ENCODE assay signal across 17 cellular contexts in the genomic region with DNA sequence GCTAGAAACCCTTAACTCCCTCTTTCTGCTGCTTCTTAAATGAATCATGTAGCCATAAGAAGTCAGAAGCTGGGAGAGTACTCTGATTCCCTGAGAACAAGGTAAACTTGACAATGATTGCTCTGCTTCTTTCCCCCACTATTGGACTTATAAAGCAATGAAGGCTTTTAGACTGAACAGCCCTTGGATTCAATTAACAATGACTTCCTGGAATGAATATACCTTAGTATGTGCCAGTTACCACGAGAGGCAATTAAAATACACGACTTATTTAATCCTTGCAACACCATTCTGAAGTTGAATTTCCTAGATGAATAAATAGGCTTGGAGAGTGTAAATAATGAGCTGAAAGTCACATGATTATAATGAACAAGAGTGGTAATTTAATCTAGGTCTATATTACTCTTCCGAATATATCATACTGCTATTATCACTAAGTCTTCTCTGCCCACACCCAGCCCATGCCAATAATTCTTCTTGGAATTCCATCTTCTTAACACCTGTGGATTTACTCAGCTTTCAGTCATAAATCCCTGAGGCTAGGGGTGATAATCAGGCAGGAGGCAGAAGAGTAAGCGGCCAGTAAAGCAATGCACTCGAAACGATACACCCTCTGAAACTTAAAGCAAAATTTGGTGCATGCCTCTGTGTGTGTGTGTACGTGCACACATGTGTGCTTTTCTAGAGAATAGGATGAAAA.
DNase-seq lines count a peak whose midpoint lies in the region; ATAC-seq, FAIRE-seq and TF ChIP-seq lines count a peak whose summit lies in the region.
"Had no signal": no experiment of that assay in that cellular context is flagged by ENCODE, and none has a peak within 500 bp of the region (broad histone marks: within the 10 kb centered on the region; RNA-seq: fewer than 3 reads in every experiment).

No MANE protein-coding gene starts in this region.

- TF ChIP-seq POLR2A in IMR-90 (IDR thresholded peaks at IDR 0.05; ENCODE audit: low read depth, low read length) (no peak), K562 (conservative IDR thresholded peaks at IDR 0.05) (no peak)

- TF ChIP-seq EP300 in K562 (IDR thresholded peaks at IDR 0.05; ENCODE audit: low read length) = no peak

- in situ Hi-C loops in IMR-90 (cut with MboI; ENCODE audit: low sequenced_read_pairs) = loop anchor here (25.0 kb wide), 1 partner anchor 369 kb away; a partner anchor contains a TSS
- in situ Hi-C loops in K562 (cut with MboI) = no loop called here
- in situ Hi-C loops in G401 (cut with HindIII; ENCODE audit: low sequenced_read_pairs) = no loop called here

- H3K4me2 ChIP-seq in IMR-90 (ENCODE audit: low read depth, low read length) = peak overlapping the region; percentile 23; the same call in 1 of the 2 replicates
- no peak overlapping the region for H3K4me2 ChIP-seq in K562 (ENCODE audit: insufficient read depth, low read length)

- H3K27me3 ChIP-seq in IMR-90 (ENCODE audit: control insufficient read depth, insufficient read depth, low read length) = no peaks in the 10 kb centered on the region
- H3K27me3 ChIP-seq in K562 (ENCODE audit: control insufficient read depth in 2 of 2, insufficient read depth in 2 of 2, low read length in 2 of 2) = no peaks in the 10 kb centered on the region
- H3K27me3 ChIP-seq: thyroid gland had no signal

- H3K4ac ChIP-seq in IMR-90 (ENCODE audit: low read depth, low read length) = peak overlapping the region; percentile 71

- H4K5ac ChIP-seq in IMR-90 (ENCODE audit: low read depth, low read length) = 0 out of 2 replicates have a peak overlapping the region, but pooled peaks have one; percentile 59

- H3K9me3 ChIP-seq in IMR-90 (ENCODE audit: control insufficient read depth, insufficient read depth, low read length) (no peaks in the 10 kb centered on the region), K562 (replicated peaks; ENCODE audit: control insufficient read depth, insufficient read depth, low read depth, low read length) (no peaks in the 10 kb centered on the region)
- H3K9me3 ChIP-seq: thyroid gland had no signal

- BruUV-seq in IMR-90 (replicated peaks; lab: Mats Ljungman, UMichigan) (no TSS peak), K562 (replicated peaks; lab: Mats Ljungman, UMichigan) (no TSS peak)

- H3K18ac ChIP-seq in IMR-90 (ENCODE audit: low read depth, low read length) = 0 out of 2 replicates have a peak overlapping the region, but pooled peaks have one; percentile 35

- H3K4me3 ChIP-seq in IMR-90 (ENCODE audit: insufficient read depth, low read depth, low read length) = no peak overlapping the region
- no peak overlapping the region for H3K4me3 ChIP-seq in K562
- H3K4me3 ChIP-seq: thyroid gland had no signal

- no peak overlapping the region for H3K27ac ChIP-seq in IMR-90 (ENCODE audit: insufficient read depth, low read length)
- no peak overlapping the region for H3K27ac ChIP-seq in K562 (ENCODE audit: extremely low read depth, low read depth, low read length)
- H3K27ac ChIP-seq: thyroid gland had no signal

- POLR2A ChIA-PET in IMR-90 (lab: Charles Lee; ENCODE audit: unreplicated experiment) (no interaction called here), K562 (lab: Yijun Ruan, JAX) (interaction anchor here (0.6 kb wide), 1 partner anchor 10 kb away, joined by 3 read pairs; no protein-coding TSS in a partner anchor)

- H2BK20ac ChIP-seq in IMR-90 (ENCODE audit: low read depth, low read length) = peak overlapping the region; percentile 49; the same call in 1 of the 2 replicates

- H3K36me3 ChIP-seq in IMR-90 (ENCODE audit: control insufficient read depth, insufficient read depth, low read length) (peaks cover 4% of the 10 kb centered on the region), K562 (ENCODE audit: control insufficient read depth, insufficient read depth, low read length) (peaks cover 40% of the 10 kb centered on the region)

- H2BK120ac ChIP-seq in IMR-90 (ENCODE audit: low read depth, low read length) = peak overlapping the region; percentile 57; the same call in 1 of the 2 replicates

- H3K79me1 ChIP-seq in IMR-90 (ENCODE audit: low read depth in 1 of 2, low read length in 2 of 2) = peaks cover 0 to 5% of the 10 kb centered on the region in 2 experiments; a peak in 2 of 4 replicates

- H3K9me1 ChIP-seq in IMR-90 (ENCODE audit: insufficient read depth, low read length) = peaks cover 5% of the 10 kb centered on the region
- H3K9me1 ChIP-seq in K562 (ENCODE audit: control insufficient read depth, insufficient read depth, low read length) = no peaks in the 10 kb centered on the region

- intact Hi-C loops in IMR-90 (cut with micrococcal nuclease) = loop anchor here (2.0 to 10.0 kb wide), 2 partner anchors 120 to 272 kb away; no protein-coding TSS in a partner anchor
- intact Hi-C loops in K562 (cut with micrococcal nuclease) = no loop called here

- DNase-seq in IMR-90 = no peak
- DNase-seq in NCI-H2107 (lab: John Stamatoyannopoulos, UW) = peak; percentile 20
- DNase-seq in K562 (ENCODE audit: extremely low read depth in 1 of 4, low spot score in 3 of 4) = no peak
- DNase-seq in omental fat pad (ENCODE audit: low spot score) = no peak
- no peak for DNase-seq in G401 (ENCODE audit: low spot score)
- no peak for DNase-seq in dedifferentiated amniotic fluid mesenchymal stem cell (ENCODE audit: extremely low spot score)
- DNase-seq: CD4-positive, alpha-beta memory T cell; effector memory CD4-positive, alpha-beta T cell; H7; nephron progenitor cell; posterior cingulate gyrus; stimulated activated CD4-positive, alpha-beta T cell treated with anti-CD3 and anti-CD28 coated beads, Interleukin-2, amount 100 ng/mL, for 24 hours; stimulated activated naive B cell treated with anti-CD40 and anti-IgM and Interleukin-4, amounts not matched to agents 10 μg/mL and 1 μg/mL and 100 μg/mL, for 72 hours; thyroid gland had no signal

- H4K20me1 ChIP-seq in IMR-90 (ENCODE audit: insufficient read depth, low read length) = no peaks in the 10 kb centered on the region
- no peaks in the 10 kb centered on the region for H4K20me1 ChIP-seq in K562 (replicated peaks; ENCODE audit: control insufficient read depth, insufficient read depth, low read length)

- dilution Hi-C loops in IMR-90 (cut with HindIII; ENCODE audit: low sequenced_read_pairs, unreplicated experiment) = no loop called here

- H3K4me1 ChIP-seq in IMR-90 (ENCODE audit: control insufficient read depth, insufficient read depth, low read length) (peaks cover 18% of the 10 kb centered on the region), K562 (replicated peaks in 1 of 2; ENCODE audit: control insufficient read depth in 2 of 2, insufficient read depth in 2 of 2, low read length in 2 of 2) (peaks cover 0 to 6% of the 10 kb centered on the region in 2 experiments; a peak in 2 of 5 replicates)
- H3K4me1 ChIP-seq: thyroid gland had no signal

- peak overlapping the region; percentile 44; the same call in 1 of the 2 replicates for H2AK5ac ChIP-seq in IMR-90 (ENCODE audit: low read depth, low read length)

- peak overlapping the region in 1 of 2 experiments; percentile 32; a peak in 2 of 4 replicates for H4K8ac ChIP-seq in IMR-90 (ENCODE audit: low read depth in 2 of 2, low read length in 2 of 2)

- no peak overlapping the region for H2AK9ac ChIP-seq in IMR-90 (replicated peaks; ENCODE audit: low read depth, low read length, poor library complexity)

- no peak overlapping the region; the same call in 1 of the 2 replicates for H3K14ac ChIP-seq in IMR-90 (replicated peaks; ENCODE audit: low read depth, low read length)

- no peaks in the 10 kb centered on the region for H3K79me2 ChIP-seq in K562 (ENCODE audit: control insufficient read depth, insufficient read depth, low read length)

- TF ChIP-seq RAD21 in IMR-90 (IDR thresholded peaks at IDR 0.05; ENCODE audit: low read length) = no peak
- TF ChIP-seq RAD21 in K562 (CRISPR knock-in tag; conservative IDR thresholded peaks at IDR 0.05 in 1 of 2, IDR thresholded peaks at IDR 0.05 in 1 of 2) = no peak

- TF ChIP-seq CTCF in IMR-90 (conservative IDR thresholded peaks at IDR 0.05; ENCODE audit: low read depth, low read length) (no peak), K562 (IDR thresholded peaks at IDR 0.05 in 2 of 3, conservative IDR thresholded peaks at IDR 0.05 in 1 of 3; ENCODE audit: insufficient read depth in 2 of 3, low read depth in 1 of 3, low read length in 3 of 3) (no peak), omental fat pad (IDR thresholded peaks at IDR 0.05) (no peak)

- no peak overlapping the region for H2AFZ ChIP-seq in IMR-90 (replicated peaks; ENCODE audit: low read length, poor library complexity)
- no peak overlapping the region for H2AFZ ChIP-seq in K562 (ENCODE audit: low read depth, low read length)

- H3K23ac ChIP-seq in IMR-90 (ENCODE audit: low read depth, low read length) = no peak overlapping the region

- H4K91ac ChIP-seq in IMR-90 (ENCODE audit: insufficient read depth, low read depth, low read length) = peak overlapping the region; percentile 27; the same call in 1 of the 2 replicates

- ATAC-seq in IMR-90 (ENCODE audit: low read depth) (no peak), K562 (no peak), omental fat pad (ENCODE audit: low FRiP score) (peak; percentile 48), HG03135 (IDR thresholded peaks at IDR 0.05; ENCODE audit: unreplicated experiment) (no peak)
- ATAC-seq: activated CD4-positive, CD25-positive, alpha-beta regulatory T cell treated with anti-CD3 and anti-CD28 coated beads, Interleukin-2, amount 50 U/mL, for 24 hours; stimulated activated naive B cell treated with anti-CD40 and anti-IgM and Interleukin-4, amounts not matched to agents 10 μg/mL and 1 μg/mL and 100 μg/mL, for 72 hours had no signal

- H2BK15ac ChIP-seq in IMR-90 (ENCODE audit: low read depth, low read length) = 0 out of 3 replicates have a peak overlapping the region, but pooled peaks have one; percentile 35

- no CpG with 5 or more reads among the region's 7 CpGs for WGBS in IMR-90 (ENCODE audit: extremely low coverage in 2 of 2, insufficient read length in 1 of 2), 2 experiments
- WGBS in K562 (ENCODE audit: insufficient coverage, low coverage, missing lambda C conversion rate) = 87% methylated on average over 7 of the region's 7 CpGs

- no peak for FAIRE-seq in K562 (lab: Jason Lieb, UNC)
- FAIRE-seq: HepG2 had no signal

- no peak overlapping the region for H2BK5ac ChIP-seq in IMR-90 (ENCODE audit: low read depth, low read length, poor library complexity, severe bottlenecking)

- CTCF ChIA-PET in IMR-90 (lab: Yijun Ruan, JAX) = no interaction called here
- CTCF ChIA-PET in K562 (lab: Yijun Ruan, JAX; ENCODE audit: low intra/inter-chr PET ratio) = no interaction called here

- H3K9ac ChIP-seq in IMR-90 (ENCODE audit: low read depth, low read length) (no peak overlapping the region), K562 (ENCODE audit: insufficient read depth in 1 of 2, low read depth in 2 of 2, low read length in 2 of 2) (no peak overlapping the region)

- no peak overlapping the region for H3K56ac ChIP-seq in IMR-90 (ENCODE audit: extremely low read depth, insufficient read depth, low read length)

TF ChIP-seq in IMR-90, 13 proteins besides CTCF, POLR2A, EP300 and RAD21 (continues in another document):
- TF ChIP-seq FOS (IDR thresholded peaks at IDR 0.05; ENCODE audit: low read depth, low read length) = no peak
- TF ChIP-seq SMC3 (IDR thresholded peaks at IDR 0.05; ENCODE audit: low read depth, low read length) = no peak
